Comparison of ENCODE assay signal across 20 cellular contexts in the genomic region with DNA sequence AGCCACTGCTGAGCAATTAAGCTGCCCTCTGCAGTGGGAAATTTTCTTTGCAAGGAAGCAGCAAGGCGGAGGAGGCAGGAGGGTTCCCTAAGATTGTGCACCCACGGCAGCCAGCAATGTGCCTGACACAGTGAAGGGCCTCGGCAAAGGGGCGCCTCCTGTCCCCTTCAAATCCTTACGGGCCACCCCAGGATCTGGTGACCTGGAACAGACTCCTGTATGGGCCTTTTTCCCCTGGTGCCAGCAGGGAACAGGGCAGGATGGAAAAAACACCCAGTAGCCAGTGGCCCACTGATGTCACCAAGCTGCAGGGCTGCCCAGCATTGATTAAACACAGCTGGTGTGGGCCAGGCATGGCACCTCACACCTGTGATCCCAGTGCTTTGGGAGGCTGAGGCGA.
"Had no signal": no experiment of that assay in that cellular context is flagged by ENCODE, and none has a peak within 500 bp of the region (broad histone marks: within the 10 kb centered on the region; RNA-seq: fewer than 3 reads in every experiment).

No MANE protein-coding gene starts in this region.

- H3K27me3 Mint-ChIP-seq: activated CD4-positive, alpha-beta T cell treated with anti-CD3 and anti-CD28 coated beads, Interleukin-2, amount 10 ng/mL, durations not matched to agents 24 days and 14 days; activated CD8-positive, alpha-beta T cell treated with anti-CD3 and anti-CD28 coated beads for 36 hours; activated naive CD4-positive, alpha-beta T cell treated with anti-CD3 and anti-CD28 coated beads, Interleukin-2, amount 50 U/mL, for 24 hours had no signal

- H3K27ac Mint-ChIP-seq: activated CD4-positive, alpha-beta T cell treated with anti-CD3 and anti-CD28 coated beads, Interleukin-2, amount 10 ng/mL, durations not matched to agents 24 days and 14 days; activated CD8-positive, alpha-beta T cell treated with anti-CD3 and anti-CD28 coated beads for 36 hours; activated naive CD4-positive, alpha-beta T cell treated with anti-CD3 and anti-CD28 coated beads, Interleukin-2, amount 50 U/mL, for 24 hours; activated T-helper 2 cell treated with anti-CD3 and anti-CD28 coated beads, Interferon-gamma antibody, Interleukin-2, Interleukin-4, amounts not matched to agents 10 μg/mL and 5 μg/mL and 100 μg/mL, durations not matched to agents 14 hours and 24 hours and 36 hours; immature natural killer cell; mesothelial cell of epicardium; nephron progenitor cell had no signal

- H3K9me3 ChIP-seq: esophagus muscularis mucosa, thoracic aorta, upper lobe of right lung had no signal

- H3K4me3 Mint-ChIP-seq: activated CD4-positive, alpha-beta T cell treated with anti-CD3 and anti-CD28 coated beads, Interleukin-2, amount 10 ng/mL, durations not matched to agents 24 days and 14 days; activated CD8-positive, alpha-beta T cell treated with anti-CD3 and anti-CD28 coated beads for 36 hours; activated naive CD4-positive, alpha-beta T cell treated with anti-CD3 and anti-CD28 coated beads, Interleukin-2, amount 50 U/mL, for 24 hours; immature natural killer cell; mesothelial cell of epicardium; nephron progenitor cell had no signal

- H3K36me3 Mint-ChIP-seq: activated naive CD4-positive, alpha-beta T cell treated with anti-CD3 and anti-CD28 coated beads, Interleukin-2, amount 50 U/mL, for 24 hours; immature natural killer cell; mesothelial cell of epicardium had no signal

- FAIRE-seq: astrocyte, endothelial cell of umbilical vein had no signal

- H3K4me3 ChIP-seq: breast epithelium, esophagus muscularis mucosa, skin epidermis, thoracic aorta, upper lobe of right lung had no signal

- H3K27me3 ChIP-seq: breast epithelium, esophagus muscularis mucosa, upper lobe of right lung had no signal

- H3K27ac ChIP-seq: breast epithelium, esophagus muscularis mucosa, thoracic aorta had no signal

- H3K9me3 Mint-ChIP-seq: activated naive CD4-positive, alpha-beta T cell treated with anti-CD3 and anti-CD28 coated beads, Interleukin-2, amount 50 U/mL, for 24 hours; activated T-helper 2 cell treated with anti-CD3 and anti-CD28 coated beads, Interferon-gamma antibody, Interleukin-2, Interleukin-4, amounts not matched to agents 10 μg/mL and 5 μg/mL and 100 μg/mL, durations not matched to agents 14 hours and 24 hours and 36 hours; immature natural killer cell; mesothelial cell of epicardium had no signal

- ATAC-seq: activated CD8-positive, alpha-beta T cell treated with anti-CD3 and anti-CD28 coated beads for 36 hours; upper lobe of right lung had no signal

- DNase-seq: activated CD4-positive, alpha-beta T cell treated with anti-CD3 and anti-CD28 coated beads, Interleukin-2, amount 10 ng/mL, durations not matched to agents 24 days and 14 days; activated CD8-positive, alpha-beta T cell treated with anti-CD3 and anti-CD28 coated beads for 36 hours; activated T-cell treated with anti-CD3 and anti-CD28 coated beads, Interleukin-2, amount 50 U/mL, for 1 hour; cerebellar nuclear complex; effector CD8-positive, alpha-beta T cell; immature natural killer cell; nephron progenitor cell; occipital lobe; stimulated activated CD4-positive, alpha-beta T cell treated with anti-CD3 and anti-CD28 coated beads, Interleukin-4, amount 100 ng/mL, for 1 hour; T1000; upper lobe of right lung had no signal

- H3K36me3 ChIP-seq: breast epithelium, esophagus muscularis mucosa, thoracic aorta, upper lobe of right lung had no signal
